ENCODE assay signal across 20 cellular contexts in the genomic region with DNA sequence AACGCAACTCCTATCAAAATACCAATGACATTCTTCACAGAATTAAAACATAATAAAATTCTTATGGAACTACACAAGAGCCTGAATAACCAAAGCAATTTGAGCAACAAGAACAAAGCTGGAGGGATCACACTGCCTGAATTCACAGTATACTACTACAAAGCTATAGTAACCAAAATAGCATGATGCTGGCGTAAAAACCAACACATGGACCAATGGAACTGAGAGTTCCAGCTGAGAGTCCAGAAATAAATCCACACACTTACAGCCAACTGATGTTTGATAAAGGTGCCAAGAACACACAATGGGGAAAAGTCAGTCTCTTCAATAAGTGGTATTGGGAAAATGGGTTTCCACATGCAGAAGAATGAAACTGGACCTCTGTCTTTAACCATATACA. TPM values are rescaled to one million over a fixed set of nuclear protein-coding genes. Genes with fewer than 3 reads are reported as not detected.
A peak's percentile ranks its signal among the peaks of the same experiment; 100 is the strongest.
DNase-seq lines count a peak whose midpoint lies in the region; ATAC-seq and TF ChIP-seq lines count a peak whose summit lies in the region.
"Had no signal": no experiment of that assay in that cellular context is flagged by ENCODE, and none has a peak within 500 bp of the region (broad histone marks: within the 10 kb centered on the region; RNA-seq: fewer than 3 reads in every experiment).

No MANE protein-coding gene starts in this region.

- H3K27ac ChIP-seq in heart left ventricle (peak overlapping the region in 4 of 12 donors; percentile 15 to 68 (median 40)), left ventricle myocardium inferior (replicated peaks) (peak overlapping the region; percentile 63), right cardiac atrium (ENCODE audit: low read length) (no peak overlapping the region), coronary artery (no peak overlapping the region)
- H3K27ac ChIP-seq: GM23248 had no signal

- peaks cover 0 to 40% (median 7%) of the 10 kb centered on the region in 12 donors for H3K4me1 ChIP-seq in heart left ventricle
- H3K4me1 ChIP-seq in left ventricle myocardium inferior: peaks cover 75% of the 10 kb centered on the region
- no peaks in the 10 kb centered on the region for H3K4me1 ChIP-seq in right cardiac atrium (ENCODE audit: control insufficient read depth, insufficient read depth, low read length)
- H3K4me1 ChIP-seq: Caco-2 had no signal

- H3K9me3 ChIP-seq in heart left ventricle: no peaks in the 10 kb centered on the region
- no peaks in the 10 kb centered on the region for H3K9me3 ChIP-seq in left ventricle myocardium inferior (replicated peaks)
- H3K9me3 ChIP-seq in right cardiac atrium (ENCODE audit: control insufficient read depth, low read length): no peaks in the 10 kb centered on the region
- H3K9me3 ChIP-seq: Caco-2 had no signal

- H3K27me3 ChIP-seq in heart left ventricle: no peaks in the 10 kb centered on the region
- H3K27me3 ChIP-seq in left ventricle myocardium inferior (ENCODE audit: low read depth): no peaks in the 10 kb centered on the region
- H3K27me3 ChIP-seq in right cardiac atrium (ENCODE audit: control insufficient read depth, insufficient read depth): no peaks in the 10 kb centered on the region

- 65 to 74% (median 69%) methylated on average over 2 of the region's 2 CpGs for WGBS in heart left ventricle, 4 donors
- 83% methylated on average over 2 of the region's 2 CpGs for whole genome bisulfite sequencing in right cardiac atrium

- intact Hi-C loops in heart left ventricle (cut with DNase I): no loop called here
- intact Hi-C loops in left ventricle myocardium inferior (cut with micrococcal nuclease): no loop called here
- intact Hi-C loops in right cardiac atrium (cut with DNase I): no loop called here

- TF ChIP-seq POLR2A in heart left ventricle (IDR thresholded peaks at IDR 0.05): no peak

- no peak for TF ChIP-seq CTCF in heart left ventricle (IDR thresholded peaks at IDR 0.05)
- TF ChIP-seq CTCF in left ventricle myocardium inferior (IDR thresholded peaks at IDR 0.05; ENCODE audit: borderline replicate concordance): no peak
- TF ChIP-seq CTCF in coronary artery (IDR thresholded peaks at IDR 0.05): no peak

- ATAC-seq in heart left ventricle (peak; percentile 72 to 90 (median 82)), right cardiac atrium (peak; percentile 74 to 78), HG03442 (IDR thresholded peaks at IDR 0.05; ENCODE audit: unreplicated experiment) (no peak), HG02981 (IDR thresholded peaks at IDR 0.05; ENCODE audit: unreplicated experiment) (no peak)
- ATAC-seq: CD8-positive, alpha-beta T cell; GM12878; HCT116 had no signal

- H3K36me3 ChIP-seq in heart left ventricle (no peaks in the 10 kb centered on the region), left ventricle myocardium inferior (no peaks in the 10 kb centered on the region)

- DNase-seq in heart left ventricle (no peak), left ventricle myocardium inferior (no peak), right cardiac atrium (no peak), coronary artery (ENCODE audit: low spot score) (no peak)
- DNase-seq: C1 segment of cervical spinal cord; Caco-2; CD4-positive, CD25-positive, alpha-beta regulatory T cell; CD8-positive, alpha-beta T cell; DMS153; DMS79; EL; GDM1; GM23248; H7 had no signal

- H3K4me3 ChIP-seq in heart left ventricle (no peak overlapping the region), left ventricle myocardium inferior (no peak overlapping the region), right cardiac atrium (ENCODE audit: low read length) (no peak overlapping the region), coronary artery (no peak overlapping the region)
- H3K4me3 ChIP-seq: GM12878, GM23248 had no signal

RNA-seq across cellular contexts. Expression of gene MLIP, which starts 6.9 kb away (rescaled TPM):
- total RNA-seq in heart left ventricle (100 to 1,000 TPM; 325 to 522 (median 368) TPM), left ventricle myocardium inferior (397 TPM), right cardiac atrium (100 to 1,000 TPM; 255 to 336 (median 302) TPM)
- polyA plus RNA-seq in heart left ventricle (100 to 1,000 TPM; 130 to 210 TPM), right cardiac atrium (154 TPM)
- total RNA-seq: CD4-positive, CD25-positive, alpha-beta regulatory T cell; CD8-positive, alpha-beta T cell; GM12878; GM23248; H1; H7 had no signal
- polyA plus RNA-seq: BJ; CD4-positive, CD25-positive, alpha-beta regulatory T cell; GM12878; GM23248; H1 had no signal

Comparison
In these comparisons a context has a peak if more than half of its experiments do, and no peak if none do; other contexts are left out.
1. ATAC-seq: peak in heart left ventricle (4 of 4) and right cardiac atrium (2 of 2); none in HG03442 (single experiment) and HG02981 (single experiment).